Comparison of ENCODE assay signal across 8 cellular contexts in genomic region chr1:212608209-212608955, GRCh38. TPM values are rescaled to one million over a fixed set of nuclear protein-coding genes. Genes with fewer than 3 reads are reported as not detected.
DNase-seq lines count a peak whose midpoint lies in the region; ATAC-seq and TF ChIP-seq lines count a peak whose summit lies in the region.

A gene with protein sequence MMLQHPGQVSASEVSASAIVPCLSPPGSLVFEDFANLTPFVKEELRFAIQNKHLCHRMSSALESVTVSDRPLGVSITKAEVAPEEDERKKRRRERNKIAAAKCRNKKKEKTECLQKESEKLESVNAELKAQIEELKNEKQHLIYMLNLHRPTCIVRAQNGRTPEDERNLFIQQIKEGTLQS (plus strand): TSS chr1:212608761. CDS start chr1:212615022, 6,261 bp downstream.

- peak within 1 kb of the TSS; percentile 98 for H3K4me2 ChIP-seq in MM.1S (ENCODE audit: low read depth, low read length)
- H3K4me2 ChIP-seq in neural progenitor cell: peak within 1 kb of the TSS; percentile 97

- H3K79me2 ChIP-seq in MM.1S (ENCODE audit: low read length) (peaks cover 41% of the 10 kb centered on the region), neural progenitor cell (ENCODE audit: low read depth) (no peaks in the 10 kb centered on the region)

- peak within 1 kb of the TSS; percentile 88 for H3K27ac Mint-ChIP-seq in neural progenitor cell

- H3K4me3 ChIP-seq in MM.1S (ENCODE audit: low read length) (peak within 1 kb of the TSS; percentile 82), neural progenitor cell (peak within 1 kb of the TSS; percentile 62), stomach smooth muscle (ENCODE audit: low read length in 2 of 2) (peak within 1 kb of the TSS; percentile 83 to 87)

- TF ChIP-seq CTCF in MM.1S (IDR thresholded peaks at IDR 0.05; ENCODE audit: low read length): no peak
- no peak for TF ChIP-seq CTCF in foreskin keratinocyte (conservative IDR thresholded peaks at IDR 0.05)
- no peak for TF ChIP-seq CTCF in neural progenitor cell (IDR thresholded peaks at IDR 0.05)

- H2AFZ ChIP-seq in MM.1S (ENCODE audit: low read length): peak within 1 kb of the TSS; percentile 47
- peak within 1 kb of the TSS; percentile 71 for H2AFZ ChIP-seq in neural progenitor cell (replicated peaks)

- H4K20me1 ChIP-seq in MM.1S (ENCODE audit: insufficient read depth, low read length): no peaks in the 10 kb centered on the region
- H4K20me1 ChIP-seq in neural progenitor cell (ENCODE audit: low read depth): peaks cover 22% of the 10 kb centered on the region

- H3K9ac ChIP-seq in MM.1S (ENCODE audit: low read length) (peak within 1 kb of the TSS; percentile 98), neural progenitor cell (peak within 1 kb of the TSS; percentile 36), stomach smooth muscle (ENCODE audit: low read length in 2 of 2) (peak within 1 kb of the TSS; percentile 82 to 86)

- DNase-seq in GDM1 (lab: John Stamatoyannopoulos, UW) (peak; percentile 62), HCEC 1CT (peak; percentile 99), MM.1S (peak; percentile 99), SIG-M5 treated with dmso at 0.1 percent for 504 hours (lab: John Stamatoyannopoulos, UW; ENCODE audit: unreplicated experiment) (peak; percentile 99), activated gamma-delta T cell treated with Interleukin-2 at 50 U/mL for 16 hours (peak; percentile 70), foreskin keratinocyte (peak; percentile 99), neural progenitor cell (ENCODE audit: low spot score) (peak; percentile 97)

- peaks cover 14% of the 10 kb centered on the region for H3K27me3 Mint-ChIP-seq in neural progenitor cell (ENCODE audit: insufficient read depth, low read depth)

- H3K27me3 ChIP-seq in MM.1S (replicated peaks; ENCODE audit: insufficient read depth, low read length) (peaks cover 17% of the 10 kb centered on the region), foreskin keratinocyte (peaks cover 41% of the 10 kb centered on the region), neural progenitor cell (peaks cover 83% of the 10 kb centered on the region), stomach smooth muscle (ENCODE audit: control insufficient read depth in 1 of 2, insufficient read depth in 2 of 2, low read length in 2 of 2) (peaks cover 35 to 39% of the 10 kb centered on the region in 2 donors)

- H3K27ac ChIP-seq in MM.1S (ENCODE audit: low read length) (peak within 1 kb of the TSS; percentile 96), foreskin keratinocyte (peak within 1 kb of the TSS; percentile 95), neural progenitor cell (no peak within 1 kb of the TSS), stomach smooth muscle (ENCODE audit: low read length) (peak within 1 kb of the TSS; percentile 88)

- H3K4me1 ChIP-seq in MM.1S (ENCODE audit: low read length) (peaks cover 31% of the 10 kb centered on the region), foreskin keratinocyte (peaks cover 14% of the 10 kb centered on the region), neural progenitor cell (peaks cover 34% of the 10 kb centered on the region), stomach smooth muscle (ENCODE audit: control insufficient read depth, insufficient read depth, low read length) (peaks cover 38% of the 10 kb centered on the region)

- peaks cover 67% of the 10 kb centered on the region for H3K4me1 Mint-ChIP-seq in neural progenitor cell

- peaks cover 29% of the 10 kb centered on the region for H3F3A ChIP-seq in MM.1S (ENCODE audit: insufficient read depth, low read length)
- peaks cover 41% of the 10 kb centered on the region for H3F3A ChIP-seq in neural progenitor cell (ENCODE audit: low read depth)

- H3K9me3 ChIP-seq in MM.1S (replicated peaks; ENCODE audit: insufficient read depth, low read length): no peaks in the 10 kb centered on the region
- H3K9me3 ChIP-seq in neural progenitor cell (ENCODE audit: low read depth): no peaks in the 10 kb centered on the region
- H3K9me3 ChIP-seq in stomach smooth muscle (ENCODE audit: control insufficient read depth in 2 of 2, low read length in 2 of 2): no peaks in the 10 kb centered on the region

- H3K4me3 Mint-ChIP-seq in neural progenitor cell: peak within 1 kb of the TSS; percentile 96

- H3K36me3 Mint-ChIP-seq in neural progenitor cell: no peaks in the 10 kb centered on the region

- H3K9me3 Mint-ChIP-seq in neural progenitor cell: no peaks in the 10 kb centered on the region

- H3K9me2 ChIP-seq in MM.1S (replicated peaks; ENCODE audit: insufficient read depth, low read length): no peaks in the 10 kb centered on the region

- H3K36me3 ChIP-seq in MM.1S (replicated peaks; ENCODE audit: insufficient read depth, low read length) (no peaks in the 10 kb centered on the region), neural progenitor cell (no peaks in the 10 kb centered on the region), stomach smooth muscle (ENCODE audit: control insufficient read depth in 2 of 2, insufficient read depth in 2 of 2, low read length in 2 of 2) (no peaks in the 10 kb centered on the region)

- peak; percentile 87 for ATAC-seq in foreskin keratinocyte

RNA-seq across cellular contexts. Expression of the gene that starts here (rescaled TPM):
- total RNA-seq in foreskin keratinocyte: 3.3 and 5.4 TPM in 2 replicates
- 3.3 and 4.8 TPM in 2 replicates for polyA plus RNA-seq in foreskin keratinocyte
- 7.2 and 7.8 TPM in 2 replicates for total RNA-seq in neural progenitor cell (ENCODE audit: low replicate concordance)

Comparison
In these comparisons a context has a peak if more than half of its experiments do, and no peak if none do; other contexts are left out.
1. H3K9ac ChIP-seq: peak in every context shown above with its lines; median percentile 98 in MM.1S; 84 in stomach smooth muscle; 36 in neural progenitor cell.